In the genomic region with DNA sequence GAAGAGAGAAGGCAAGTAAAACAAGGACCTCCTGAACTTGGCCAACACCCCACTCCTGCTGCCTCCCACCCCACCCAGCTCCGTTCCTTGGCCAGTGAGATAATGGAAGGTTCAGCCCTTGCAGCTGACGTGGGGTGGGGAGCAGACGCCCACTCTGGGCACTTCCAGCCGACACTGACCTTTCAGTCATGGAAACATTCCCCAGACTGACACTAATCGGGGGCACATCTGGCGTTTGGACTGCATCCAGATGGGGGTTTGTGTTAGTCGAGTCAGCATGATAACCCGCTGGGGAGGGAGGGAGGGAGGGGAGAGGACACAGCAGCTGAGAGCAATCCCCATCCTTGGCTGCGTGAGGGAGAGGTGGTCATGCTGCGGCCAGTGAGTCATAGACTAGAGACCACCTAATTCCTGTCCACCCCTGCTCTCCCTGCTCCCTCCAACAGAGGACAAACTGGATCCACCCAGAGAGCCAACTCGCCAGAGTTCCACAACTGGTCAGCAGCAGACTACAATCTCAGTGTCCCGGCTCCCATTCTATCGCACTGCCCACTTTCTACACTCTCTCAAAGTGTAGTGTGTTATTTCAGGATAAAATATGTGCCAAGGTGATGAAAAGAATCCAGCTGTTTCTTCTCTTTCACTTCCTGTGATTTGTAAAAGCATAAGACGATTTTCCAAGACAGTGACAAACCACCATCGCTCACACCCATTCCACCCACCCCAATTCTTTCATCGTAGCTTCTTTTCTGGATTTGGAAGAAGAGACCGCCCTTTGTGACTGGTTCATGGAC, we compare ENCODE assay signal across 1 cellular context.
TF ChIP-seq lines count a peak whose summit lies in the region.

No MANE protein-coding gene starts in this region.

TF ChIP-seq in HepG2, 621 proteins besides CTCF, POLR2A, EP300 and RAD21 (continued from another document):
- no peak for TF ChIP-seq MLXIP (CRISPR knock-in tag; IDR thresholded peaks at IDR 0.05; ENCODE audit: borderline replicate concordance)
- TF ChIP-seq, protein P1, sequence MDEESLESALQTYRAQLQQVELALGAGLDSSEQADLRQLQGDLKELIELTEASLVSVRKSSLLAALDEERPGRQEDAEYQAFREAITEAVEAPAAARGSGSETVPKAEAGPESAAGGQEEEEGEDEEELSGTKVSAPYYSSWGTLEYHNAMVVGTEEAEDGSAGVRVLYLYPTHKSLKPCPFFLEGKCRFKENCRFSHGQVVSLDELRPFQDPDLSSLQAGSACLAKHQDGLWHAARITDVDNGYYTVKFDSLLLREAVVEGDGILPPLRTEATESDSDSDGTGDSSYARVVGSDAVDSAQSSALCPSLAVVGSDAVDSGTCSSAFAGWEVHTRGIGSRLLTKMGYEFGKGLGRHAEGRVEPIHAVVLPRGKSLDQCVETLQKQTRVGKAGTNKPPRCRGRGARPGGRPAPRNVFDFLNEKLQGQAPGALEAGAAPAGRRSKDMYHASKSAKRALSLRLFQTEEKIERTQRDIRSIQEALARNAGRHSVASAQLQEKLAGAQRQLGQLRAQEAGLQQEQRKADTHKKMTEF (CRISPR knock-in tag; IDR thresholded peaks at IDR 0.05): no peak
